In genomic region chr14:61694039-61694438, GRCh38 we compare ENCODE assay signal across 13 cellular contexts. TPM values are rescaled to one million over a fixed set of nuclear protein-coding genes. Genes with fewer than 3 reads are reported as not detected.
DNase-seq lines count a peak whose midpoint lies in the region; ATAC-seq and TF ChIP-seq lines count a peak whose summit lies in the region.
"Had no signal": no experiment of that assay in that cellular context is flagged by ENCODE, and none has a peak within 500 bp of the region (broad histone marks: within the 10 kb centered on the region; RNA-seq: fewer than 3 reads in every experiment).

No MANE protein-coding gene starts in this region.

- no peak overlapping the region for H4K5ac ChIP-seq in H9 (ENCODE audit: insufficient read length, low read depth, low read length)

- no peak for ATAC-seq in CD4-positive, CD25-positive, alpha-beta regulatory T cell (ENCODE audit: low read depth in 2 of 2)
- no peak for ATAC-seq in activated T-helper 17 cell treated with anti-CD3 and anti-CD28 coated beads, Interleukin-2, amount 50 U/mL, for 72 hours (replicated peaks)
- ATAC-seq in naive thymus-derived CD4-positive, alpha-beta T cell: no peak
- no peak for ATAC-seq in upper lobe of right lung
- ATAC-seq in GM19351 (IDR thresholded peaks at IDR 0.05; ENCODE audit: unreplicated experiment): no peak
- ATAC-seq: stimulated activated naive CD8-positive, alpha-beta T cell treated with anti-CD3 and anti-CD28 coated beads, Interleukin-15, Interleukin-2, amounts not matched to agents 100 U/mL and 50 U/mL, for 24 hours had no signal

- H3K4me1 Mint-ChIP-seq in CD4-positive, CD25-positive, alpha-beta regulatory T cell: peaks cover 24 to 51% (median 43%) of the 10 kb centered on the region in 4 donors
- peaks cover 35 to 37% of the 10 kb centered on the region in 2 experiments for H3K4me1 Mint-ChIP-seq in H9
- H3K4me1 Mint-ChIP-seq in activated T-helper 17 cell treated with anti-CD3 and anti-CD28 coated beads, Interleukin-2, amount 50 U/mL, for 72 hours: peaks cover 32% of the 10 kb centered on the region
- peaks cover 28 to 64% (median 53%) of the 10 kb centered on the region in 7 donors for H3K4me1 Mint-ChIP-seq in naive thymus-derived CD4-positive, alpha-beta T cell

- H2BK12ac ChIP-seq in H9 (ENCODE audit: insufficient read length, low read depth, low read length): no peak overlapping the region

- peaks cover 24% of the 10 kb centered on the region for H3K27me3 Mint-ChIP-seq in CD4-positive, CD25-positive, alpha-beta regulatory T cell
- H3K27me3 Mint-ChIP-seq in H9 (ENCODE audit: low read depth): no peaks in the 10 kb centered on the region
- H3K27me3 Mint-ChIP-seq in activated T-helper 17 cell treated with anti-CD3 and anti-CD28 coated beads, Interleukin-2, amount 50 U/mL, for 72 hours: no peaks in the 10 kb centered on the region
- peaks cover 0 to 2% (median 0%) of the 10 kb centered on the region in 5 donors for H3K27me3 Mint-ChIP-seq in naive thymus-derived CD4-positive, alpha-beta T cell

- no peak overlapping the region for H3T11ph ChIP-seq in H9 (ENCODE audit: low read length)

- no peak overlapping the region for H4K8ac ChIP-seq in H9 (replicated peaks; ENCODE audit: insufficient read length, low read depth, low read length)

- H3K9me3 ChIP-seq in CD4-positive, CD25-positive, alpha-beta regulatory T cell (ENCODE audit: control insufficient read depth in 2 of 2, low read length in 2 of 2): peaks cover 0 to 2% of the 10 kb centered on the region in 2 experiments
- no peaks in the 10 kb centered on the region for H3K9me3 ChIP-seq in H9 (ENCODE audit: control insufficient read depth, low read depth, low read length)
- no peaks in the 10 kb centered on the region for H3K9me3 ChIP-seq in naive thymus-derived CD4-positive, alpha-beta T cell (ENCODE audit: control insufficient read depth in 2 of 3, low read length in 3 of 3)
- H3K9me3 ChIP-seq in upper lobe of right lung: no peaks in the 10 kb centered on the region
- H3K9me3 ChIP-seq: prostate gland had no signal

- peaks cover 0 to 9% (median 1%) of the 10 kb centered on the region in 7 donors for H3K9me3 Mint-ChIP-seq in CD4-positive, CD25-positive, alpha-beta regulatory T cell
- H3K9me3 Mint-ChIP-seq in H9: peaks cover 0 to 2% of the 10 kb centered on the region in 2 experiments; a peak in 1 of 5 replicates
- H3K9me3 Mint-ChIP-seq in activated T-helper 17 cell treated with anti-CD3 and anti-CD28 coated beads, Interleukin-2, amount 50 U/mL, for 72 hours: no peaks in the 10 kb centered on the region
- peaks cover 0 to 9% (median 3%) of the 10 kb centered on the region in 11 donors for H3K9me3 Mint-ChIP-seq in naive thymus-derived CD4-positive, alpha-beta T cell

- H3K23me2 ChIP-seq in H9 (ENCODE audit: insufficient read length, low read depth, low read length, poor library complexity, severe bottlenecking): no peaks in the 10 kb centered on the region

- no peaks in the 10 kb centered on the region for H3K79me1 ChIP-seq in H9 (ENCODE audit: insufficient read depth, low read depth, low read length, poor library complexity, severe bottlenecking)

- H3K9ac ChIP-seq in H9 (ENCODE audit: extremely low read depth, insufficient read length, low read length): no peak overlapping the region

- no peak overlapping the region for H3K4ac ChIP-seq in H9 (ENCODE audit: low read depth, low read length)

- H2BK5ac ChIP-seq in H9 (ENCODE audit: insufficient read length, low read length): no peak overlapping the region

- H3K14ac ChIP-seq in H9 (ENCODE audit: insufficient read depth, low read length): no peak overlapping the region

- TF ChIP-seq CTCF in H9 (conservative IDR thresholded peaks at IDR 0.05) (no peak), upper lobe of right lung (IDR thresholded peaks at IDR 0.05) (no peak)

- CTCF ChIA-PET in naive thymus-derived CD4-positive, alpha-beta T cell (lab: Charles Lee): interaction anchor here (1.1 kb wide), 1 partner anchor 13 kb away, joined by 3 read pairs; no protein-coding TSS in a partner anchor

- DNase-seq in CD4-positive, CD25-positive, alpha-beta regulatory T cell: no peak
- DNase-seq in H9: no peak
- DNase-seq in naive thymus-derived CD4-positive, alpha-beta T cell: no peak
- DNase-seq in upper lobe of right lung: no peak
- no peak for DNase-seq in ecto neural progenitor cell (ENCODE audit: low spot score)
- DNase-seq: activated CD4-positive, alpha-beta T cell treated with anti-CD3 and anti-CD28 coated beads, Interleukin-2, amount 50 U/mL, for 48 hours; heart right ventricle; NCI-H1436 treated with DMSO at 0.1 percent for 48 hours; stimulated activated CD4-positive, alpha-beta T cell treated with anti-CD3 and anti-CD28 coated beads, Interleukin-2, amount 100 ng/mL, for 48 hours; stimulated activated naive CD8-positive, alpha-beta T cell treated with anti-CD3 and anti-CD28 coated beads, Interleukin-15, Interleukin-2, amounts not matched to agents 100 U/mL and 50 U/mL, for 24 hours had no signal

- H3K56ac ChIP-seq in H9 (ENCODE audit: insufficient read length, low read depth, low read length): no peak overlapping the region

- no peaks in the 10 kb centered on the region for H3K36me3 ChIP-seq in CD4-positive, CD25-positive, alpha-beta regulatory T cell (ENCODE audit: control insufficient read depth, insufficient read depth, low read length)
- H3K36me3 ChIP-seq in naive thymus-derived CD4-positive, alpha-beta T cell (ENCODE audit: control insufficient read depth in 2 of 3, insufficient read depth in 3 of 3, low read length in 3 of 3): peaks cover 0 to 10% (median 0%) of the 10 kb centered on the region in 3 experiments
- H3K36me3 ChIP-seq in upper lobe of right lung: no peaks in the 10 kb centered on the region
- H3K36me3 ChIP-seq: heart right ventricle, prostate gland had no signal

- H3K27ac ChIP-seq in CD4-positive, CD25-positive, alpha-beta regulatory T cell (ENCODE audit: insufficient read depth, low read length, poor library complexity, severe bottlenecking): peak overlapping the region; percentile 81
- H3K27ac ChIP-seq in H9 (ENCODE audit: insufficient read length, low read depth, low read length) (no peak overlapping the region), upper lobe of right lung (no peak overlapping the region)
- H3K27ac ChIP-seq in naive thymus-derived CD4-positive, alpha-beta T cell (ENCODE audit: low read depth, low read length): peak overlapping the region; percentile 78

- H3K4me2 ChIP-seq in H9 (ENCODE audit: insufficient read depth, insufficient read length, low read length): no peak overlapping the region

- H3K27me3 ChIP-seq in CD4-positive, CD25-positive, alpha-beta regulatory T cell (ENCODE audit: control insufficient read depth, insufficient read depth, low read length): peaks cover 2% of the 10 kb centered on the region
- H3K27me3 ChIP-seq in H9 (ENCODE audit: insufficient read depth, low read length) (no peaks in the 10 kb centered on the region), upper lobe of right lung (no peaks in the 10 kb centered on the region)
- no peaks in the 10 kb centered on the region for H3K27me3 ChIP-seq in naive thymus-derived CD4-positive, alpha-beta T cell (ENCODE audit: control insufficient read depth in 2 of 2, insufficient read depth in 2 of 2, low read length in 2 of 2)
- H3K27me3 ChIP-seq: heart right ventricle had no signal

- H3K4me3 ChIP-seq in CD4-positive, CD25-positive, alpha-beta regulatory T cell (ENCODE audit: low read depth, low read length): peak overlapping the region; percentile 92
- no peak overlapping the region for H3K4me3 ChIP-seq in naive thymus-derived CD4-positive, alpha-beta T cell (ENCODE audit: low read length)
- no peak overlapping the region for H3K4me3 ChIP-seq in upper lobe of right lung

- H2BK20ac ChIP-seq in H9 (ENCODE audit: low read depth, low read length, poor library complexity, severe bottlenecking): no peak overlapping the region

- no peak overlapping the region for H2BK15ac ChIP-seq in H9 (ENCODE audit: low read depth, low read length)

- H2AK5ac ChIP-seq in H9 (ENCODE audit: insufficient read length, low read length): no peak overlapping the region

- no peak overlapping the region for H3K23ac ChIP-seq in H9 (ENCODE audit: insufficient read length, low read depth, low read length)

- H2BK120ac ChIP-seq in H9 (ENCODE audit: low read depth, low read length, poor library complexity, severe bottlenecking): no peak overlapping the region

- intact Hi-C loops in naive thymus-derived CD4-positive, alpha-beta T cell (cut with micrococcal nuclease): loop anchor here (2.0 to 10.0 kb wide), 2 partner anchors 1445 to 1449 kb away; partner anchors contain the start of gene PPM1A (in 2 of the 2)
- intact Hi-C loops in upper lobe of right lung (cut with DNase I): no loop called here

- H3K36me3 Mint-ChIP-seq in CD4-positive, CD25-positive, alpha-beta regulatory T cell: peaks cover 6% of the 10 kb centered on the region
- peaks cover 7 to 11% (median 9%) of the 10 kb centered on the region in 3 experiments; a peak in 6 of 7 replicates for H3K36me3 Mint-ChIP-seq in H9 (ENCODE audit: insufficient read depth in 1 of 3, low read depth in 3 of 3)
- H3K36me3 Mint-ChIP-seq in activated T-helper 17 cell treated with anti-CD3 and anti-CD28 coated beads, Interleukin-2, amount 50 U/mL, for 72 hours (ENCODE audit: low read depth): peaks cover 45% of the 10 kb centered on the region
- H3K36me3 Mint-ChIP-seq in naive thymus-derived CD4-positive, alpha-beta T cell: peaks cover 0 to 35% (median 9%) of the 10 kb centered on the region in 5 donors

- H4K20me1 ChIP-seq in H9 (ENCODE audit: control insufficient read depth, insufficient read depth, insufficient read length): no peaks in the 10 kb centered on the region

- H3K79me2 ChIP-seq in H9 (ENCODE audit: insufficient read depth, low read length): peaks cover 31% of the 10 kb centered on the region

- no peak overlapping the region for H4K91ac ChIP-seq in H9 (ENCODE audit: insufficient read length, low read depth, low read length)

- peaks cover 34% of the 10 kb centered on the region for H3K4me1 ChIP-seq in CD4-positive, CD25-positive, alpha-beta regulatory T cell (ENCODE audit: control insufficient read depth, insufficient read depth, low read length, poor library complexity, severe bottlenecking)
- peaks cover 7% of the 10 kb centered on the region for H3K4me1 ChIP-seq in H9 (ENCODE audit: insufficient read depth, low read length)
- peaks cover 7 to 17% of the 10 kb centered on the region in 2 donors for H3K4me1 ChIP-seq in naive thymus-derived CD4-positive, alpha-beta T cell (ENCODE audit: control insufficient read depth in 2 of 2, insufficient read depth in 2 of 2, low read length in 2 of 2)
- H3K4me1 ChIP-seq in upper lobe of right lung: peaks cover 17% of the 10 kb centered on the region
- H3K4me1 ChIP-seq: prostate gland had no signal

- POLR2A ChIA-PET in naive thymus-derived CD4-positive, alpha-beta T cell (lab: Charles Lee): interaction anchor here (0.8 to 3.6 kb wide), 20 partner anchors 11 to 354 kb away, joined by 3 to 25 read pairs (median 6); partner anchors contain the start of gene SNAPC1

- no peak overlapping the region for H3K18ac ChIP-seq in H9 (ENCODE audit: insufficient read length, low read depth, low read length)

- no CpG with 5 or more reads among the region's 6 CpGs for WGBS in H9 (ENCODE audit: extremely low coverage, insufficient read length, low lambda C conversion rate)

- peak overlapping the region; percentile 91 to 98 (median 95) for H3K4me3 Mint-ChIP-seq in CD4-positive, CD25-positive, alpha-beta regulatory T cell
- H3K4me3 Mint-ChIP-seq in H9: peak overlapping the region; percentile 75 to 84; a peak in 4 of 5 replicates
- peak overlapping the region; percentile 99 for H3K4me3 Mint-ChIP-seq in activated T-helper 17 cell treated with anti-CD3 and anti-CD28 coated beads, Interleukin-2, amount 50 U/mL, for 72 hours
- H3K4me3 Mint-ChIP-seq in naive thymus-derived CD4-positive, alpha-beta T cell: peak overlapping the region; percentile 93 to 99 (median 98)

- H3K27ac Mint-ChIP-seq in CD4-positive, CD25-positive, alpha-beta regulatory T cell: peak overlapping the region; percentile 77 to 97 (median 97)
- no peak overlapping the region for H3K27ac Mint-ChIP-seq in H9
- H3K27ac Mint-ChIP-seq in activated T-helper 17 cell treated with anti-CD3 and anti-CD28 coated beads, Interleukin-2, amount 50 U/mL, for 72 hours: no peak overlapping the region
- H3K27ac Mint-ChIP-seq in naive thymus-derived CD4-positive, alpha-beta T cell: peak overlapping the region; percentile 93 to 99 (median 99)

- no peak overlapping the region for H2AFZ ChIP-seq in H9 (ENCODE audit: low read length)

RNA-seq across cellular contexts. Expression of gene HIF1A, which starts 1.3 kb away (rescaled TPM):
- total RNA-seq in CD4-positive, CD25-positive, alpha-beta regulatory T cell: 123 TPM
- polyA plus RNA-seq in CD4-positive, CD25-positive, alpha-beta regulatory T cell: 10 to 100 TPM; 48.2 to 62.3 (median 57.5) TPM
- 147 and 154 TPM in 2 replicates for total RNA-seq in H9 (2021)
- total RNA-seq in activated T-helper 17 cell treated with anti-CD3 and anti-CD28 coated beads, Interleukin-2, amount 50 U/mL, for 72 hours: 100 to 1,000 TPM; 123 to 176 TPM
- 100 to 1,000 TPM in 4 of 5 experiments, 10 to 100 TPM in 1; 88.8 to 358 (median 143) TPM for total RNA-seq in naive thymus-derived CD4-positive, alpha-beta T cell
- polyA plus RNA-seq in naive thymus-derived CD4-positive, alpha-beta T cell: 10 to 100 TPM; 75.1 to 98.4 TPM
- total RNA-seq in upper lobe of right lung: 108 TPM

Comparison
In these comparisons a context has a peak if more than half of its experiments do, and no peak if none do; other contexts are left out.
1. H3K27ac ChIP-seq: peak in CD4-positive, CD25-positive, alpha-beta regulatory T cell (single experiment) and naive thymus-derived CD4-positive, alpha-beta T cell (single experiment); none in H9 (single experiment) and upper lobe of right lung (single experiment).
2. H3K27ac Mint-ChIP-seq: peak in CD4-positive, CD25-positive, alpha-beta regulatory T cell (3 of 3) and naive thymus-derived CD4-positive, alpha-beta T cell (9 of 9); none in H9 (0 of 3) and activated T-helper 17 cell treated with anti-CD3 and anti-CD28 coated beads, Interleukin-2, amount 50 U/mL, for 72 hours (single experiment).
3. Peak in every context shown above with its lines, with median percentiles within 50 percentile points of each other: H3K4me3 Mint-ChIP-seq.